ENCODE assay signal across 12 cellular contexts in the genomic region with DNA sequence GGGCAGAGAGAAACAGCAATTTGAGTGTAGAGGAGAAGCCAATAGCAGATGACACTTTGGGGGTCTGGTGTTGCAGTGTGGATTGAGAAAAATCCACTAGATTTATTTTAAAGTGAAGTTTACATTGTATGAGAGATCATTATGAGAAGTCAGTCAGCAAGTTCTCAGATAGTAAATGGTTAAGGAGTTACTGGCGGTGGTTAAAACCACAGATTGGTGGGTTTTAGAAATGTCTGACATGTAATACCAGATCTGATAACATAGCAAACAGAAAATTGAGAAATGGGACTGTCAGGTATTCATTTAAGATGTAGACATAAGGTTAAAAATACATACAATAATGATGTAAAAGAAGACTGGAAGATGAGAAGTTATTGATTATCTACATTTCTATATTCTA. TPM values are rescaled to one million over a fixed set of nuclear protein-coding genes. Genes with fewer than 3 reads are reported as not detected.
DNase-seq lines count a peak whose midpoint lies in the region; ATAC-seq, FAIRE-seq and TF ChIP-seq lines count a peak whose summit lies in the region.
"Had no signal": no experiment of that assay in that cellular context is flagged by ENCODE, and none has a peak within 500 bp of the region (broad histone marks: within the 10 kb centered on the region; RNA-seq: fewer than 3 reads in every experiment).

No MANE protein-coding gene starts in this region.

- FAIRE-seq in GM12892 (lab: Jason Lieb, UNC): peak; percentile 17

- ATAC-seq in GM19452 (IDR thresholded peaks at IDR 0.05; ENCODE audit: unreplicated experiment): peak; percentile 57
- peak; percentile 49 for ATAC-seq in HG03342 (IDR thresholded peaks at IDR 0.05; ENCODE audit: unreplicated experiment)
- no peak for ATAC-seq in SK-N-SH treated with all-trans-retinoic acid at 6 μM for 48 hours
- ATAC-seq: Panc1 had no signal

- TF ChIP-seq CTCF in GM20000 (IDR thresholded peaks at IDR 0.05; ENCODE audit: extremely low read depth, missing control alignments): no peak

- TF ChIP-seq POLR2A in GM12892 (IDR thresholded peaks at IDR 0.05; ENCODE audit: low read depth, low read length): no peak

- no peak for DNase-seq in GM12892 (ENCODE audit: insufficient read length)
- peak; percentile 17 for DNase-seq in astrocyte of the hippocampus (ENCODE audit: low read depth, low spot score)
- no peak for DNase-seq in dermis blood vessel endothelial cell
- no peak for DNase-seq in GM20000 (ENCODE audit: low spot score)
- DNase-seq in NCI-H345 (lab: John Stamatoyannopoulos, UW): no peak
- DNase-seq: activated CD4-positive, alpha-beta T cell treated with anti-CD3 and anti-CD28 coated beads, Interleukin-2, amount 50 U/mL, for 1 hour; DMS79 treated with DMSO at 0.1 percent for 48 hours; midbrain had no signal

TF ChIP-seq in SK-N-SH treated with all-trans-retinoic acid at 6 μM for 48 hours, 23 proteins besides CTCF, POLR2A, EP300 and RAD21:
- no peak for TF ChIP-seq ESRRG (CRISPR knock-in tag; IDR thresholded peaks at IDR 0.05)
- no peak for TF ChIP-seq ISL1 (CRISPR knock-in tag; IDR thresholded peaks at IDR 0.05)
- TF ChIP-seq PPARA (CRISPR knock-in tag; IDR thresholded peaks at IDR 0.05; ENCODE audit: borderline replicate concordance): no peak
TF ChIP-seq in SK-N-SH treated with all-trans-retinoic acid at 6 μM for 48 hours: peak in this region for 0.

RNA-seq across cellular contexts. Expression of a gene that starts 7.2 kb away (rescaled TPM):
- polyA plus RNA-seq in GM12892 (2012; ENCODE audit: missing spikeins): 6.2 TPM
- total RNA-seq in dermis blood vessel endothelial cell: 8.2 and 8.7 TPM in 2 replicates

RNA-seq across cellular contexts. Expression of a gene that starts 10.1 kb away (rescaled TPM):
- polyA plus RNA-seq in GM12892 (2012; ENCODE audit: missing spikeins): 7.0 TPM
- total RNA-seq in dermis blood vessel endothelial cell: 16.2 and 17.2 TPM in 2 replicates

RNA-seq across cellular contexts. Expression of a gene that starts 44.1 kb away (rescaled TPM):
- 5.2 TPM for polyA plus RNA-seq in GM12892 (2012; ENCODE audit: missing spikeins)
- 0.34 and 0.70 TPM in 2 replicates for total RNA-seq in dermis blood vessel endothelial cell
